ENCODE assay signal across 11 cellular contexts in genomic region chr17:83191388-83192160, GRCh38.
A peak's percentile ranks its signal among the peaks of the same experiment; 100 is the strongest.
DNase-seq lines count a peak whose midpoint lies in the region; ATAC-seq and TF ChIP-seq lines count a peak whose summit lies in the region.
"Had no signal": no experiment of that assay in that cellular context is flagged by ENCODE, and none has a peak within 500 bp of the region (broad histone marks: within the 10 kb centered on the region; RNA-seq: fewer than 3 reads in every experiment).

No MANE protein-coding gene starts in this region.

- intact Hi-C loops in activated CD8-positive, alpha-beta T cell treated with anti-CD3 and anti-CD28 coated beads for 36 hours (cut with micrococcal nuclease): no loop called here

- no peak for ATAC-seq in activated CD8-positive, alpha-beta T cell treated with anti-CD3 and anti-CD28 coated beads, Interleukin-2, amount 10 ng/mL, durations not matched to agents 7 days and 5 days
- ATAC-seq in activated CD8-positive, alpha-beta T cell treated with anti-CD3 and anti-CD28 coated beads for 36 hours: no peak
- no peak for ATAC-seq in activated T-helper 17 cell treated with anti-CD3 and anti-CD28 coated beads, Interleukin-2, amount 50 U/mL, for 72 hours (replicated peaks)
- ATAC-seq in memory B cell (ENCODE audit: low read depth): no peak
- no peak for ATAC-seq in stimulated activated naive CD8-positive, alpha-beta T cell treated with anti-CD3 and anti-CD28 coated beads, Interleukin-15, Interleukin-2, amounts not matched to agents 100 U/mL and 50 U/mL, for 24 hours
- no peak for ATAC-seq in HG03097 (IDR thresholded peaks at IDR 0.05; ENCODE audit: low FRiP score, unreplicated experiment)
- ATAC-seq: T-cell had no signal

- no peak for DNase-seq in activated CD8-positive, alpha-beta T cell treated with anti-CD3 and anti-CD28 coated beads, Interleukin-2, amount 10 ng/mL, durations not matched to agents 7 days and 5 days
- DNase-seq in activated CD8-positive, alpha-beta T cell treated with anti-CD3 and anti-CD28 coated beads for 36 hours: no peak
- DNase-seq in memory B cell (ENCODE audit: low spot score in 2 of 2) (no peak), HUDEP-2 (lab: John Stamatoyannopoulos, UW; ENCODE audit: unreplicated experiment in 76 of 76) (no peak), DMS 273 treated with DMSO at 0.1 percent for 48 hours (lab: John Stamatoyannopoulos, UW) (no peak)
- DNase-seq in stimulated activated naive CD8-positive, alpha-beta T cell treated with anti-CD3 and anti-CD28 coated beads, Interleukin-15, Interleukin-2, amounts not matched to agents 100 U/mL and 50 U/mL, for 24 hours: peak; percentile 1
- DNase-seq: endodermal cell, NCI-H2171 had no signal

- POLR2A ChIA-PET in activated CD8-positive, alpha-beta T cell treated with anti-CD3 and anti-CD28 coated beads, Interleukin-2, amount 10 ng/mL, durations not matched to agents 7 days and 5 days (lab: Charles Lee): no interaction called here
- POLR2A ChIA-PET in activated CD8-positive, alpha-beta T cell treated with anti-CD3 and anti-CD28 coated beads for 36 hours (lab: Charles Lee): no interaction called here

- CTCF ChIA-PET in activated CD8-positive, alpha-beta T cell treated with anti-CD3 and anti-CD28 coated beads, Interleukin-2, amount 10 ng/mL, durations not matched to agents 7 days and 5 days (lab: Charles Lee): interaction anchor here (0.7 to 1.4 kb wide), 2 partner anchors 9 to 410 kb away, joined by 3 to 4 read pairs; no protein-coding TSS in a partner anchor
- CTCF ChIA-PET in activated CD8-positive, alpha-beta T cell treated with anti-CD3 and anti-CD28 coated beads for 36 hours (lab: Charles Lee): no interaction called here

- peak overlapping the region; percentile 20 for H3K27ac Mint-ChIP-seq in activated CD8-positive, alpha-beta T cell treated with anti-CD3 and anti-CD28 coated beads, Interleukin-2, amount 10 ng/mL, durations not matched to agents 7 days and 5 days
- no peak overlapping the region for H3K27ac Mint-ChIP-seq in activated CD8-positive, alpha-beta T cell treated with anti-CD3 and anti-CD28 coated beads for 36 hours
- H3K27ac Mint-ChIP-seq in activated T-helper 17 cell treated with anti-CD3 and anti-CD28 coated beads, Interleukin-2, amount 50 U/mL, for 72 hours: peak overlapping the region; percentile 46
- peak overlapping the region; percentile 85 for H3K27ac Mint-ChIP-seq in memory B cell
- H3K27ac Mint-ChIP-seq: endodermal cell, T-cell had no signal

- H3K36me3 Mint-ChIP-seq in activated CD8-positive, alpha-beta T cell treated with anti-CD3 and anti-CD28 coated beads, Interleukin-2, amount 10 ng/mL, durations not matched to agents 7 days and 5 days (ENCODE audit: low read depth): no peaks in the 10 kb centered on the region
- no peaks in the 10 kb centered on the region for H3K36me3 Mint-ChIP-seq in activated CD8-positive, alpha-beta T cell treated with anti-CD3 and anti-CD28 coated beads for 36 hours (ENCODE audit: low read depth)
- no peaks in the 10 kb centered on the region for H3K36me3 Mint-ChIP-seq in activated T-helper 17 cell treated with anti-CD3 and anti-CD28 coated beads, Interleukin-2, amount 50 U/mL, for 72 hours (ENCODE audit: low read depth)
- peaks cover 2% of the 10 kb centered on the region for H3K36me3 Mint-ChIP-seq in memory B cell
- H3K36me3 Mint-ChIP-seq: T-cell had no signal

- H3K27me3 Mint-ChIP-seq in activated CD8-positive, alpha-beta T cell treated with anti-CD3 and anti-CD28 coated beads, Interleukin-2, amount 10 ng/mL, durations not matched to agents 7 days and 5 days (ENCODE audit: low read depth): peaks cover 5% of the 10 kb centered on the region
- H3K27me3 Mint-ChIP-seq in activated CD8-positive, alpha-beta T cell treated with anti-CD3 and anti-CD28 coated beads for 36 hours: no peaks in the 10 kb centered on the region
- H3K27me3 Mint-ChIP-seq in activated T-helper 17 cell treated with anti-CD3 and anti-CD28 coated beads, Interleukin-2, amount 50 U/mL, for 72 hours: no peaks in the 10 kb centered on the region
- H3K27me3 Mint-ChIP-seq in memory B cell: peaks cover 3% of the 10 kb centered on the region

- H3K9me3 Mint-ChIP-seq in activated CD8-positive, alpha-beta T cell treated with anti-CD3 and anti-CD28 coated beads, Interleukin-2, amount 10 ng/mL, durations not matched to agents 7 days and 5 days (ENCODE audit: insufficient read depth): no peaks in the 10 kb centered on the region
- no peaks in the 10 kb centered on the region for H3K9me3 Mint-ChIP-seq in activated CD8-positive, alpha-beta T cell treated with anti-CD3 and anti-CD28 coated beads for 36 hours
- H3K9me3 Mint-ChIP-seq in activated T-helper 17 cell treated with anti-CD3 and anti-CD28 coated beads, Interleukin-2, amount 50 U/mL, for 72 hours: no peaks in the 10 kb centered on the region
- peaks cover 1% of the 10 kb centered on the region for H3K9me3 Mint-ChIP-seq in memory B cell

- no peak overlapping the region for H3K4me3 Mint-ChIP-seq in activated CD8-positive, alpha-beta T cell treated with anti-CD3 and anti-CD28 coated beads, Interleukin-2, amount 10 ng/mL, durations not matched to agents 7 days and 5 days
- H3K4me3 Mint-ChIP-seq in activated CD8-positive, alpha-beta T cell treated with anti-CD3 and anti-CD28 coated beads for 36 hours: no peak overlapping the region
- no peak overlapping the region for H3K4me3 Mint-ChIP-seq in activated T-helper 17 cell treated with anti-CD3 and anti-CD28 coated beads, Interleukin-2, amount 50 U/mL, for 72 hours
- no peak overlapping the region for H3K4me3 Mint-ChIP-seq in memory B cell
- H3K4me3 Mint-ChIP-seq: endodermal cell, T-cell had no signal

- peaks cover 32% of the 10 kb centered on the region for H3K4me1 Mint-ChIP-seq in activated CD8-positive, alpha-beta T cell treated with anti-CD3 and anti-CD28 coated beads, Interleukin-2, amount 10 ng/mL, durations not matched to agents 7 days and 5 days (ENCODE audit: low read depth)
- H3K4me1 Mint-ChIP-seq in activated CD8-positive, alpha-beta T cell treated with anti-CD3 and anti-CD28 coated beads for 36 hours (ENCODE audit: low read depth): peaks cover 19% of the 10 kb centered on the region
- no peaks in the 10 kb centered on the region for H3K4me1 Mint-ChIP-seq in activated T-helper 17 cell treated with anti-CD3 and anti-CD28 coated beads, Interleukin-2, amount 50 U/mL, for 72 hours
- H3K4me1 Mint-ChIP-seq in memory B cell: peaks cover 9% of the 10 kb centered on the region
- H3K4me1 Mint-ChIP-seq: endodermal cell had no signal

- TF ChIP-seq CTCF in activated CD8-positive, alpha-beta T cell treated with anti-CD3 and anti-CD28 coated beads for 36 hours (IDR thresholded peaks at IDR 0.05): no peak
